ENCODE assay signal across 18 cellular contexts in the genomic region with DNA sequence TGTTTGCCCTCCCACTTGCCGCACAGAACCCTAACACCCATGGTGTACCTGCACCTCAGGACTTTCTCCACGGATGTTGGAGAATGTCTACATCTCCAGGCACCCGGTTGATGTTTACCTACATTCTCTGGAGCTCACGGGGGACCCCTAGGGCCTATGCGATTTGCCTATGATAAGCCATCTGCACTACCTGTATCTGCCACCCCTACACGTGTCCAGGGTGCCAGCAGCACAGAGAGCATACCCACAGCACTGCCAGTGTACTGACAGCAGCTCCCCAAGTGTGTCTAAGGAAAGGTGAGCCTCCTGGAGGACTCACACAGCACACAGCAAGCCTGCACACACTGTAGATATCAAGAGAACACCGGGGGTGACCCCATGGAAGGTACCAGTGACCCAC. TPM values are rescaled to one million over a fixed set of nuclear protein-coding genes. Genes with fewer than 3 reads are reported as not detected.
DNase-seq lines count a peak whose midpoint lies in the region; ATAC-seq, FAIRE-seq and TF ChIP-seq lines count a peak whose summit lies in the region.
"Had no signal": no experiment of that assay in that cellular context is flagged by ENCODE, and none has a peak within 500 bp of the region (broad histone marks: within the 10 kb centered on the region; RNA-seq: fewer than 3 reads in every experiment).

No MANE protein-coding gene starts in this region.

- no peak overlapping the region for H3K27ac Mint-ChIP-seq in endodermal cell
- H3K27ac Mint-ChIP-seq: CD4-positive, alpha-beta memory T cell had no signal

- H3K79me2 ChIP-seq in HepG2 (ENCODE audit: insufficient read depth, low read length): no peaks in the 10 kb centered on the region

- no peak for TF ChIP-seq POLR2A in HepG2 (IDR thresholded peaks at IDR 0.05; ENCODE audit: insufficient read depth in 1 of 2, low read depth in 2 of 2, low read length in 2 of 2)
- no peak for TF ChIP-seq POLR2A in right lobe of liver (IDR thresholded peaks at IDR 0.05)
- TF ChIP-seq POLR2A in thyroid gland (IDR thresholded peaks at IDR 0.05): no peak
- TF ChIP-seq POLR2A in suprapubic skin (IDR thresholded peaks at IDR 0.05): no peak

- H3K14ac ChIP-seq in neuronal stem cell (ENCODE audit: low read length): no peak overlapping the region

- H3K9ac ChIP-seq in HepG2 (ENCODE audit: insufficient read depth, low read depth, low read length) (no peak overlapping the region), neuronal stem cell (ENCODE audit: low read depth, low read length, poor library complexity) (no peak overlapping the region), endodermal cell (ENCODE audit: extremely low read depth, low read length, poor library complexity, severe bottlenecking) (no peak overlapping the region)

- POLR2A ChIA-PET in HepG2 (lab: Yijun Ruan, JAX): no interaction called here

- H4K8ac ChIP-seq in neuronal stem cell (ENCODE audit: low read depth, low read length): no peak overlapping the region

- no peak for FAIRE-seq in HepG2 (lab: Jason Lieb, UNC)
- FAIRE-seq: GM12892, H1 had no signal

- H2BK15ac ChIP-seq in neuronal stem cell (ENCODE audit: low read length): no peak overlapping the region

- H3K23ac ChIP-seq in neuronal stem cell (ENCODE audit: low read depth, low read length, poor library complexity): peak overlapping the region; percentile 86

- H3K4me3 ChIP-seq in HepG2 (replicated peaks in 1 of 3; ENCODE audit: insufficient read depth in 1 of 3, low read depth in 2 of 3, low read length in 3 of 3) (no peak overlapping the region), right lobe of liver (no peak overlapping the region), neuronal stem cell (ENCODE audit: low read length in 2 of 2) (no peak overlapping the region), thyroid gland (replicated peaks in 1 of 3) (no peak overlapping the region), suprapubic skin (no peak overlapping the region), endodermal cell (ENCODE audit: low read length) (no peak overlapping the region)

- 31% methylated on average over 6 of the region's 7 CpGs for WGBS in HepG2 (ENCODE audit: low lambda C conversion rate)
- WGBS in right lobe of liver (ENCODE audit: insufficient coverage, low coverage, low lambda C conversion rate, missing lambda C conversion rate): 46% methylated on average over 5 of the region's 7 CpGs
- no CpG with 5 or more reads among the region's 7 CpGs for WGBS in neuronal stem cell (ENCODE audit: extremely low coverage in 2 of 2, insufficient read length in 2 of 2, insufficient replicate concordance in 1 of 2), 2 donors
- 78 to 88% methylated on average over 5 to 7 of the region's 7 CpGs for WGBS in thyroid gland, 2 donors
- WGBS in suprapubic skin: 70% methylated on average over 7 of the region's 7 CpGs
- 89 to 94% methylated on average over 5 to 7 of the region's 7 CpGs for WGBS in endodermal cell (ENCODE audit: insufficient coverage in 1 of 2, insufficient read length in 1 of 2), 2 experiments

- H2BK120ac ChIP-seq in neuronal stem cell (ENCODE audit: low read depth, low read length): no peak overlapping the region

- H3K18ac ChIP-seq in neuronal stem cell (ENCODE audit: low read length): no peak overlapping the region

- H2BK5ac ChIP-seq in neuronal stem cell (ENCODE audit: low read length): peak overlapping the region; percentile 20

- no peak for TF ChIP-seq RAD21 in HepG2 (CRISPR knock-in tag; IDR thresholded peaks at IDR 0.05)

- peak; percentile 40 for ATAC-seq in HepG2
- no peak for ATAC-seq in right lobe of liver

- no peaks in the 10 kb centered on the region for H3K9me3 ChIP-seq in HepG2 (ENCODE audit: low read length)
- H3K9me3 ChIP-seq in right lobe of liver: no peaks in the 10 kb centered on the region
- peaks cover 0 to under 1% of the 10 kb centered on the region in 2 donors for H3K9me3 ChIP-seq in neuronal stem cell (replicated peaks in 1 of 2; ENCODE audit: control insufficient read depth in 2 of 2, insufficient read depth in 1 of 2, low read depth in 1 of 2, low read length in 2 of 2)
- no peaks in the 10 kb centered on the region for H3K9me3 ChIP-seq in thyroid gland
- no peaks in the 10 kb centered on the region for H3K9me3 ChIP-seq in suprapubic skin
- no peaks in the 10 kb centered on the region for H3K9me3 ChIP-seq in endodermal cell (ENCODE audit: control insufficient read depth, low read length)

- H3K4me1 Mint-ChIP-seq in endodermal cell: peaks cover 8% of the 10 kb centered on the region

- H3K27me3 Mint-ChIP-seq in endodermal cell (ENCODE audit: insufficient read depth): peaks cover 22% of the 10 kb centered on the region

- no peak overlapping the region for H2BK12ac ChIP-seq in neuronal stem cell (ENCODE audit: low read length)

- TF ChIP-seq CTCF in HepG2 (CRISPR knock-in tag; IDR thresholded peaks at IDR 0.05) (no peak), right lobe of liver (IDR thresholded peaks at IDR 0.05) (no peak), thyroid gland (IDR thresholded peaks at IDR 0.05) (no peak), suprapubic skin (IDR thresholded peaks at IDR 0.05) (no peak), endodermal cell (conservative IDR thresholded peaks at IDR 0.05) (no peak)

- CTCF ChIA-PET in HepG2 (lab: Yijun Ruan, JAX; ENCODE audit: low intra/inter-chr PET ratio, low total read pairs): no interaction called here

- H2AK5ac ChIP-seq in neuronal stem cell (ENCODE audit: low read depth, low read length): peak overlapping the region; percentile 21

- no peaks in the 10 kb centered on the region for H3K79me1 ChIP-seq in neuronal stem cell (ENCODE audit: low read depth, low read length)

- no peak overlapping the region for H2AFZ ChIP-seq in HepG2 (ENCODE audit: low read length)
- H2AFZ ChIP-seq in neuronal stem cell (ENCODE audit: low read length): no peak overlapping the region

- intact Hi-C loops in HepG2 (cut with micrococcal nuclease; ENCODE audit: unreplicated experiment): no loop called here
- intact Hi-C loops in right lobe of liver (cut with DNase I): no loop called here
- intact Hi-C loops in thyroid gland (cut with DNase I): no loop called here

- no peak overlapping the region for H4K91ac ChIP-seq in neuronal stem cell (ENCODE audit: low read depth, low read length, poor library complexity)

- DNase-seq in HepG2 (ENCODE audit: low spot score) (no peak), right lobe of liver (no peak), neuronal stem cell (ENCODE audit: low spot score) (no peak), thyroid gland (no peak), suprapubic skin (ENCODE audit: low spot score in 2 of 2) (no peak), endodermal cell (no peak)
- DNase-seq: 8988T; C1 segment of cervical spinal cord; Calu3; CD4-positive, alpha-beta memory T cell; COR-L47; DMS79 treated with DMSO at 0.1 percent for 48 hours; GF-D8; HCEC 1CT had no signal

- H3K27me3 ChIP-seq in HepG2 (ENCODE audit: control insufficient read depth in 1 of 2, insufficient read depth in 2 of 2, low read length in 2 of 2) (peaks cover 4 to 58% of the 10 kb centered on the region in 2 experiments; a peak in 4 of 5 replicates), right lobe of liver (no peaks in the 10 kb centered on the region), neuronal stem cell (ENCODE audit: control insufficient read depth in 3 of 3, insufficient read depth in 3 of 3, low read depth in 1 of 3, low read length in 3 of 3) (peaks cover 0 to 25% (median 0%) of the 10 kb centered on the region in 3 experiments), thyroid gland (no peaks in the 10 kb centered on the region), suprapubic skin (peaks cover 13% of the 10 kb centered on the region), endodermal cell (ENCODE audit: control insufficient read depth, insufficient read depth, low read length, poor library complexity, severe bottlenecking) (no peaks in the 10 kb centered on the region)

- no peaks in the 10 kb centered on the region for H3K36me3 Mint-ChIP-seq in endodermal cell (ENCODE audit: low read depth)
- H3K36me3 Mint-ChIP-seq: CD4-positive, alpha-beta memory T cell had no signal

- BruUV-seq in HepG2 (replicated peaks; lab: Mats Ljungman, UMichigan): no TSS peak

- no peak overlapping the region for H3K4me2 ChIP-seq in HepG2 (ENCODE audit: low read depth, low read length)
- no peak overlapping the region for H3K4me2 ChIP-seq in neuronal stem cell (ENCODE audit: insufficient read depth, low read length, poor library complexity, severe bottlenecking)

- H3K4me3 Mint-ChIP-seq in endodermal cell: no peak overlapping the region
- H3K4me3 Mint-ChIP-seq: CD4-positive, alpha-beta memory T cell had no signal

- no peak for TF ChIP-seq EP300 in HepG2 (IDR thresholded peaks at IDR 0.05; ENCODE audit: low read depth in 2 of 2, low read length in 2 of 2)
- TF ChIP-seq EP300 in HepG2 (CRISPR knock-in tag; IDR thresholded peaks at IDR 0.05; ENCODE audit: borderline replicate concordance): no peak
- no peak for TF ChIP-seq EP300 in suprapubic skin (IDR thresholded peaks at IDR 0.05)

- in situ Hi-C loops in HepG2 (cut with HindIII; ENCODE audit: extremely low pct_ligation_motif_present, low pct_unique_long_range_greater_than_20kb): no loop called here

- H3K9me3 Mint-ChIP-seq in endodermal cell: no peaks in the 10 kb centered on the region
- H3K9me3 Mint-ChIP-seq: CD4-positive, alpha-beta memory T cell had no signal

- no peaks in the 10 kb centered on the region for H3K36me3 ChIP-seq in HepG2 (replicated peaks in 1 of 2; ENCODE audit: control insufficient read depth in 1 of 2, insufficient read depth in 2 of 2, low read length in 2 of 2)
- no peaks in the 10 kb centered on the region for H3K36me3 ChIP-seq in right lobe of liver
- H3K36me3 ChIP-seq in neuronal stem cell (replicated peaks in 1 of 2; ENCODE audit: control insufficient read depth in 2 of 2, insufficient read depth in 2 of 2, low read length in 2 of 2): no peaks in the 10 kb centered on the region
- no peaks in the 10 kb centered on the region for H3K36me3 ChIP-seq in thyroid gland
- H3K36me3 ChIP-seq in suprapubic skin: no peaks in the 10 kb centered on the region
- H3K36me3 ChIP-seq in endodermal cell (ENCODE audit: control insufficient read depth, insufficient read depth, low read length): no peaks in the 10 kb centered on the region

- H3K4me1 ChIP-seq in HepG2 (ENCODE audit: insufficient read depth, low read length) (peaks cover 31% of the 10 kb centered on the region), right lobe of liver (no peaks in the 10 kb centered on the region), neuronal stem cell (ENCODE audit: control insufficient read depth in 2 of 2, insufficient read depth in 1 of 2, low read depth in 1 of 2, low read length in 2 of 2) (peaks cover 0 to under 1% of the 10 kb centered on the region in 2 donors), thyroid gland (peaks cover 11 to 32% of the 10 kb centered on the region in 2 donors), suprapubic skin (peaks cover 6% of the 10 kb centered on the region), endodermal cell (ENCODE audit: control insufficient read depth, insufficient read depth, low read length) (no peaks in the 10 kb centered on the region)

- H4K20me1 ChIP-seq in HepG2 (ENCODE audit: insufficient read depth, low read length): no peaks in the 10 kb centered on the region

- H3K4ac ChIP-seq in neuronal stem cell (ENCODE audit: low read length): no peak overlapping the region

- H3K27ac ChIP-seq in HepG2 (ENCODE audit: extremely low read length, insufficient read depth, low read length) (no peak overlapping the region), right lobe of liver (no peak overlapping the region), neuronal stem cell (replicated peaks; ENCODE audit: low read length) (no peak overlapping the region), thyroid gland (peak overlapping the region in 2 of 3 donors; percentile 46 to 56), suprapubic skin (no peak overlapping the region), endodermal cell (ENCODE audit: low read depth, low read length) (no peak overlapping the region)

RNA-seq across cellular contexts. Expression of gene LMX1B, which starts 31.3 kb away (rescaled TPM):
- total RNA-seq in HepG2 (2016; rRNA removed; fragmentation: Illumina TruSeq; extraction: Trizol): not detected in 2 replicates
- total RNA-seq in HepG2 (2016; cell fraction: cytosol; rRNA removed; fragmentation: Illumina TruSeq; extraction: Trizol; ENCODE audit: low read depth): not detected in 2 replicates
- total RNA-seq in HepG2 (2016; cell fraction: insoluble cytoplasmic fraction; rRNA removed; fragmentation: Illumina TruSeq; extraction: Trizol): not detected in 2 replicates
- total RNA-seq in HepG2 (2016; cell fraction: membrane; rRNA removed; fragmentation: Illumina TruSeq; extraction: Trizol): not detected in 2 replicates
- not detected in 2 replicates for total RNA-seq in HepG2 (2016; cell fraction: nucleus; rRNA removed; fragmentation: Illumina TruSeq; extraction: Trizol)
- polyA plus RNA-seq in HepG2 (2011; rRNA removed): not detected in 2 replicates
- polyA plus RNA-seq in HepG2 (2011; cell fraction: cytosol; rRNA removed): 0.04 TPM in 1 of 2 replicates, not detected in the other
- 0.03 TPM in 1 of 2 replicates, not detected in the other for polyA plus RNA-seq in HepG2 (2011; cell fraction: nucleus; rRNA removed)
- not detected in 2 replicates for polyA plus RNA-seq in HepG2 (2012)
- polyA plus RNA-seq in HepG2 (2016; cell fraction: cytosol; fragmentation: Illumina TruSeq; extraction: Trizol; ENCODE audit: low read depth): not detected in 2 replicates
- 0.03 TPM in 1 of 2 replicates, not detected in the other for polyA plus RNA-seq in HepG2 (2016; cell fraction: insoluble cytoplasmic fraction; fragmentation: Illumina TruSeq; extraction: Trizol; ENCODE audit: low read depth)
- 0.16 TPM in 1 of 2 replicates, not detected in the other for polyA plus RNA-seq in HepG2 (2016; cell fraction: membrane; fragmentation: Illumina TruSeq; extraction: Trizol; ENCODE audit: low read depth)
- not detected in 2 replicates for polyA plus RNA-seq in HepG2 (2016; cell fraction: nucleus; fragmentation: Illumina TruSeq; extraction: Trizol; ENCODE audit: insufficient read depth, low read depth)
- 0.06 TPM in 1 of 2 replicates, not detected in the other for polyA minus RNA-seq in HepG2 (2011; rRNA and poly(A)+ RNA removed; ENCODE audit: low replicate concordance)
- not detected in 2 replicates for polyA minus RNA-seq in HepG2 (2011; cell fraction: cytosol; rRNA and poly(A)+ RNA removed)
- not detected in 2 replicates for polyA minus RNA-seq in HepG2 (2011; cell fraction: nucleus; rRNA and poly(A)+ RNA removed)
- total RNA-seq in right lobe of liver: not detected
- polyA plus RNA-seq in neuronal stem cell (2013, experiment 1 of 2): 0.22 TPM
- 0.18 TPM for polyA plus RNA-seq in neuronal stem cell (2013, experiment 2 of 2)
- total RNA-seq in thyroid gland: 1 to 10 TPM in 3 of 4 donors, under 1 TPM in 1; 0.68 to 5.5 (median 1.7) TPM
- total RNA-seq in suprapubic skin: 1 to 10 TPM; 2.4 to 7.8 (median 5.7) TPM
- total RNA-seq in endodermal cell: 10 to 100 TPM; 11.1 to 11.4 TPM
- polyA plus RNA-seq in endodermal cell (2013, experiment 1 of 2): 15.4 TPM
- polyA plus RNA-seq in endodermal cell (2013, experiment 2 of 2): 14.7 TPM
- total RNA-seq: A673; Calu3; CD4-positive, alpha-beta memory T cell had no signal
- polyA plus RNA-seq: BJ; CD4-positive, alpha-beta memory T cell had no signal

Comparison
In these comparisons a context has a peak if more than half of its experiments do, and no peak if none do; other contexts are left out.
1. H3K27ac ChIP-seq: peak in thyroid gland (2 of 3); none in HepG2 (single experiment), right lobe of liver (0 of 3), neuronal stem cell (single experiment), suprapubic skin (single experiment) and endodermal cell (single experiment).